In the genomic region with DNA sequence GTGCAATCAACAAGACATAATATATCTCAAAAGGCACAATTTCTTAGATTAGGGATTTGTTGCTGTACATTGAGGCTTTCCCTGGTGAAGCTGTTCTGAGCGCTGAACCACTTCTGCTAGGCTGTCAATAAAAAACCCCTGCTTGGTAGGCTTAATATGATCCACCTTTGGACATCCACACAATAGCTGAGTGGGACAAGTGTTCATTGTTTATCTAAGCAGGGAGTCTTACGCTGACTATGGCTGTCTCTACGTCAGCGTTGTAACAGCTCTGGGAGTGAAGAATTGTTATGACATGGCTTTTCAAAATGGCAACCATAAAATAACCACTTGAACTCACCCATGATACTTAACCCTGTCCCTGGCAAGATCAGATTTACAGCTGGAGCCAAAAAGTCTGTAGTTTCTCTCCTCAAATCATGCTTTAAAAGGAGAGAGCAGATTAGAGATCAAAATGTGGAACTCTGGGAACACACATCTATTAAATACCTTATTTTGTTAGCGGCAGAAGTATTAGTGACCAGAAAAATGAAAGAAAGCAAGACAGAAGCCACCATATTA, we compare ENCODE assay signal across 32 cellular contexts.
DNase-seq lines count a peak whose midpoint lies in the region; ATAC-seq lines count a peak whose summit lies in the region.
"Had no signal": no experiment of that assay in that cellular context is flagged by ENCODE, and none has a peak within 500 bp of the region (broad histone marks: within the 10 kb centered on the region; RNA-seq: fewer than 3 reads in every experiment).

No MANE protein-coding gene starts in this region.

- H3K4me1 Mint-ChIP-seq in activated T-cell treated with anti-CD3 and anti-CD28 coated beads, Interleukin-2, amount 50 U/mL, for 24 hours (ENCODE audit: low read depth): no peaks in the 10 kb centered on the region
- H3K4me1 Mint-ChIP-seq: naive thymus-derived CD4-positive, alpha-beta T cell; stimulated activated naive CD8-positive, alpha-beta T cell treated with anti-CD3 and anti-CD28 coated beads, Interleukin-15, amount 100 ng/mL, for 72 hours had no signal

- no peaks in the 10 kb centered on the region for H3K27me3 Mint-ChIP-seq in activated T-cell treated with anti-CD3 and anti-CD28 coated beads, Interleukin-2, amount 50 U/mL, for 24 hours
- H3K27me3 Mint-ChIP-seq: activated CD4-positive, alpha-beta memory T cell treated with anti-CD3 and anti-CD28 coated beads for 36 hours; naive thymus-derived CD4-positive, alpha-beta T cell; stimulated activated naive CD8-positive, alpha-beta T cell treated with anti-CD3 and anti-CD28 coated beads, Interleukin-15, amount 100 ng/mL, for 72 hours had no signal

- no peaks in the 10 kb centered on the region for H3K9me3 Mint-ChIP-seq in activated T-cell treated with anti-CD3 and anti-CD28 coated beads, Interleukin-2, amount 50 U/mL, for 24 hours
- H3K9me3 Mint-ChIP-seq: activated CD4-positive, alpha-beta memory T cell treated with anti-CD3 and anti-CD28 coated beads for 36 hours; activated T-helper 1 cell treated with anti-CD3 and anti-CD28 coated beads, Interleukin-12 subunit alpha, Interleukin-12 subunit beta, Interleukin-2, Interleukin-4 antibody, amounts not matched to agents 30 ng/mL and 10 ng/mL and 1 ng/mL, durations not matched to agents 14 hours and 24 hours and 36 hours; T-helper 2 cell treated with Interferon-gamma antibody and Interleukin-4, amounts not matched to agents 5 μg/mL and 100 μg/mL, for 36 hours had no signal

- no peak for ATAC-seq in GM18870 (IDR thresholded peaks at IDR 0.05; ENCODE audit: unreplicated experiment)
- ATAC-seq: esophagus mucosa; heart right ventricle; naive thymus-derived CD4-positive, alpha-beta T cell; Panc1; sciatic nerve; stimulated activated naive CD8-positive, alpha-beta T cell treated with anti-CD3 and anti-CD28 coated beads, Interleukin-15, amount 100 ng/mL, for 72 hours had no signal

- H3K36me3 Mint-ChIP-seq in activated T-cell treated with anti-CD3 and anti-CD28 coated beads, Interleukin-2, amount 50 U/mL, for 24 hours (ENCODE audit: low read depth): no peaks in the 10 kb centered on the region
- H3K36me3 Mint-ChIP-seq: activated CD4-positive, alpha-beta memory T cell treated with anti-CD3 and anti-CD28 coated beads for 36 hours; naive thymus-derived CD4-positive, alpha-beta T cell had no signal

- H3K4me3 Mint-ChIP-seq in activated T-cell treated with anti-CD3 and anti-CD28 coated beads, Interleukin-2, amount 50 U/mL, for 24 hours: no peak overlapping the region
- H3K4me3 Mint-ChIP-seq: activated CD4-positive, alpha-beta memory T cell treated with anti-CD3 and anti-CD28 coated beads for 36 hours; activated T-helper 1 cell treated with anti-CD3 and anti-CD28 coated beads, Interleukin-12 subunit alpha, Interleukin-12 subunit beta, Interleukin-2, Interleukin-4 antibody, amounts not matched to agents 30 ng/mL and 10 ng/mL and 1 ng/mL, durations not matched to agents 14 hours and 24 hours and 36 hours; H9; naive thymus-derived CD4-positive, alpha-beta T cell; stimulated activated naive CD8-positive, alpha-beta T cell treated with anti-CD3 and anti-CD28 coated beads, Interleukin-15, amount 100 ng/mL, for 72 hours; T-helper 2 cell treated with Interferon-gamma antibody and Interleukin-4, amounts not matched to agents 5 μg/mL and 100 μg/mL, for 36 hours had no signal

- H3K27ac Mint-ChIP-seq in activated T-cell treated with anti-CD3 and anti-CD28 coated beads, Interleukin-2, amount 50 U/mL, for 24 hours: no peak overlapping the region
- H3K27ac Mint-ChIP-seq: activated CD4-positive, alpha-beta memory T cell treated with anti-CD3 and anti-CD28 coated beads for 36 hours; activated T-helper 1 cell treated with anti-CD3 and anti-CD28 coated beads, Interleukin-12 subunit alpha, Interleukin-12 subunit beta, Interleukin-2, Interleukin-4 antibody, amounts not matched to agents 30 ng/mL and 10 ng/mL and 1 ng/mL, durations not matched to agents 14 hours and 24 hours and 36 hours; naive thymus-derived CD4-positive, alpha-beta T cell; stimulated activated naive CD8-positive, alpha-beta T cell treated with anti-CD3 and anti-CD28 coated beads, Interleukin-15, amount 100 ng/mL, for 72 hours; T-helper 2 cell treated with Interferon-gamma antibody and Interleukin-4, amounts not matched to agents 5 μg/mL and 100 μg/mL, for 36 hours had no signal

- DNase-seq in COLO668 (lab: John Stamatoyannopoulos, UW; ENCODE audit: unreplicated experiment): peak; percentile 11
- peak; percentile 46 for DNase-seq in NCI-H1105 treated with DMSO at 0.1 percent for 48 hours (lab: John Stamatoyannopoulos, UW)
- DNase-seq in NCI-H345 (lab: John Stamatoyannopoulos, UW): peak; percentile 82
- peak; percentile 99 for DNase-seq in SHP77 treated with DMSO at 0.1 percent for 48 hours (lab: John Stamatoyannopoulos, UW)
- no peak for DNase-seq in activated T-cell treated with anti-CD3 and anti-CD28 coated beads, Interleukin-2, amount 50 U/mL, for 24 hours
- no peak for DNase-seq in stimulated activated CD8-positive, alpha-beta memory T cell treated with anti-CD3 and anti-CD28 coated beads, Interleukin-4, amount 100 ng/mL, for 48 hours
- DNase-seq in OCI-M2 (lab: John Stamatoyannopoulos, UW; ENCODE audit: unreplicated experiment): no peak
- DNase-seq: 8988T; activated CD4-positive, alpha-beta memory T cell treated with anti-CD3 and anti-CD28 coated beads for 36 hours; activated CD4-positive, alpha-beta T cell treated with anti-CD3 and anti-CD28 coated beads for 1 hour; activated naive CD4-positive, alpha-beta T cell treated with Interleukin-2 at 50 U/mL for 16 hours; adrenal gland; C1 segment of cervical spinal cord; cerebellar nuclear complex; COR-L47; dermis blood vessel endothelial cell; foreskin fibroblast; H9; heart right ventricle; midbrain; MM.1S; naive thymus-derived CD4-positive, alpha-beta T cell; NCI-H446; occipital lobe; Right ventricle myocardium superior; stimulated activated naive CD8-positive, alpha-beta T cell treated with anti-CD3 and anti-CD28 coated beads, Interleukin-15, amount 100 ng/mL, for 72 hours had no signal

Comparison
In these comparisons a context has a peak if more than half of its experiments do, and no peak if none do; other contexts are left out.
1. DNase-seq: peak in COLO668 (single experiment), NCI-H1105 treated with DMSO at 0.1 percent for 48 hours (single experiment), NCI-H345 (single experiment) and SHP77 treated with DMSO at 0.1 percent for 48 hours (single experiment); none in activated T-cell treated with anti-CD3 and anti-CD28 coated beads, Interleukin-2, amount 50 U/mL, for 24 hours (single experiment), stimulated activated CD8-positive, alpha-beta memory T cell treated with anti-CD3 and anti-CD28 coated beads, Interleukin-4, amount 100 ng/mL, for 48 hours (single experiment) and OCI-M2 (single experiment).